Comparison of ENCODE assay signal across 6 cellular contexts in the genomic region with DNA sequence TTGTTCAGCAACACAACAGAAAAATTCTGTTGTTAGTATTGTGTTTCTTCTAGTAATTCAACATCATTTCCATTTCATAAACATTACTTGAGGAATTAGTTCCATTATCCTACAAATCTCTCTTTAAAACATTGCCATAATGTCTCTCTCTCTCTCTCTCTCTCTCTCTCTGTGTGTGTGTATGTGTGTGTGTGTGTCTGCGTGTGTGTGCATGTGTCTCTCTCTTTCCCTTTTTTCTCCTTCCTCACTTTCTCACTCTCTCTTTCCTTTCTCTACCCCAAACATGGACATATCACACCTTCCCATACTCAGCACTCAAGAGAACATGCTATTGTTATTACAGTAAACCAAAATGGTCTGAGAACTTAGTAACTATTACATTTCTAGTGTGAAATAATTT. TPM values are rescaled to one million over a fixed set of nuclear protein-coding genes. Genes with fewer than 3 reads are reported as not detected.
"Had no signal": no experiment of that assay in that cellular context is flagged by ENCODE, and none has a peak within 500 bp of the region (broad histone marks: within the 10 kb centered on the region; RNA-seq: fewer than 3 reads in every experiment).

No MANE protein-coding gene starts in this region.

- H3K36me3 ChIP-seq: HAP-1 had no signal

- H3K9me3 ChIP-seq: HAP-1 had no signal

- DNase-seq: H7, IMR-90 had no signal

- H3K4me3 ChIP-seq: GM23338, HAP-1, K562 had no signal

RNA-seq across cellular contexts. Expression of gene LRRTM3, which starts 16.6 kb away (rescaled TPM):
- total RNA-seq: HT-29, K562 had no signal
